Comparison of ENCODE assay signal across 14 cellular contexts in the genomic region with DNA sequence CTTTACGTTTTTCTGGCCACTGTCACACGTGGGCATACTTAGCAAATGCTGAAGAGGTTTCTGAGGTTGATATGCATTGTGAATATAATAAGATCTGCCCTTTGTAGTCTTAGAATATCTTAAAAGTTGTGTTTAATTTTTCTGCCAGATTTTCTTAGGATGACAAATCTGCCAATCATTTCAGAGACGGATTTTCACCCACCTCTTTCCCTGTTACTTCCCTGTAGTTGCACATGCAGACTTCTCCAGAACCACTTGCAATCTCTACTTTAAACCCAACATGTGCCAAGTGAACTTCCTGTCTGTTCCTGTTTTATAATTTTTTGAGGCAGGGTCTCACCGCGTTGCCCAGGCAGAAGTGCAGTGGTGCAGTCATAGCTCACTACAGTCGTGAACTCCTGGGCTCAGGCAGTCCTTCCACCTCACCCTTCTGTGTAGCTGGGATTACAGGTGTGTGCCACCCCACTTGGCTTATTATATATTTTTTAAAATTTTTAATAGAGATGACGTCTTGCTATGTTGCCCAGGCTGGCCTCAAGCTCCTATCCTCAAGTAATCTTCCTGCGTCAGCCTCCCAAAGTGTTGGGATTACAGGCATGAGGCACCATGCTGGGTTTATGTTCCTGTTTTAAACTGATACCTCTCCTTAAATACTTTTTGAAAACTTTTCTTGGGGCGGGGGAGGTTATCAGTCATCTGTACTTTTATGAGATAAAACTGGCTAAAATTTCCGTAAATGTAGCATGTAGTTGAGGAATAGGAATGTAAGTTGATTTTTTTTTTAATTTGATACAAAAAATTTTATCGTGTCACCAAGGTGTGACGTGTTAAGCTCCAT. TPM values are rescaled to one million over a fixed set of nuclear protein-coding genes. Genes with fewer than 3 reads are reported as not detected.
DNase-seq lines count a peak whose midpoint lies in the region; ATAC-seq and TF ChIP-seq lines count a peak whose summit lies in the region.
"Had no signal": no experiment of that assay in that cellular context is flagged by ENCODE, and none has a peak within 500 bp of the region (broad histone marks: within the 10 kb centered on the region; RNA-seq: fewer than 3 reads in every experiment).

No MANE protein-coding gene starts in this region.

- POLR2A ChIA-PET in PC-3 (lab: Charles Lee; ENCODE audit: unreplicated experiment): no interaction called here

- WGBS in esophagus muscularis mucosa: 97% methylated on average over 12 of the region's 12 CpGs
- 91 to 92% methylated on average over 12 of the region's 12 CpGs for WGBS in tibial nerve, 2 donors

- peak overlapping the region; percentile 82; the same call in 1 of the 2 replicates for H3K4me3 ChIP-seq in PC-3 (ENCODE audit: low read length)
- H3K4me3 ChIP-seq in esophagus muscularis mucosa: no peak overlapping the region
- no peak overlapping the region for H3K4me3 ChIP-seq in tibial nerve

- H4K20me1 ChIP-seq in PC-3 (ENCODE audit: low read length): peaks cover 11% of the 10 kb centered on the region; the same call in 1 of the 2 replicates

- H3K79me2 ChIP-seq in PC-3 (ENCODE audit: low read length): peaks cover 73% of the 10 kb centered on the region

- TF ChIP-seq CTCF in PC-3 (conservative IDR thresholded peaks at IDR 0.05; ENCODE audit: low read depth, low read length) (no peak), esophagus muscularis mucosa (IDR thresholded peaks at IDR 0.05) (no peak), progenitor cell of endocrine pancreas (IDR thresholded peaks at IDR 0.05; ENCODE audit: unreplicated experiment) (no peak), tibial nerve (IDR thresholded peaks at IDR 0.05) (no peak)

- H3K27me3 Mint-ChIP-seq in T-helper 1 cell treated with Interleukin-12 subunit alpha and Interleukin-12 subunit beta and Interleukin-4 antibody, amounts not matched to agents 30 μg/mL and 1 μg/mL, for 36 hours (ENCODE audit: low read depth): peaks cover 7% of the 10 kb centered on the region
- peaks cover 4% of the 10 kb centered on the region for H3K27me3 Mint-ChIP-seq in progenitor cell of endocrine pancreas

- peak overlapping the region; percentile 71 for H3K27ac Mint-ChIP-seq in T-helper 1 cell treated with Interleukin-12 subunit alpha and Interleukin-12 subunit beta and Interleukin-4 antibody, amounts not matched to agents 30 μg/mL and 1 μg/mL, for 36 hours
- no peak overlapping the region for H3K27ac Mint-ChIP-seq in progenitor cell of endocrine pancreas

- intact Hi-C loops in PC-3 (cut with micrococcal nuclease): loop anchor here (5.0 kb wide), 1 partner anchor 71 kb away; no protein-coding TSS in a partner anchor
- intact Hi-C loops in esophagus muscularis mucosa (cut with DNase I): loop anchor here (10.0 kb wide), 1 partner anchor 177 kb away; the partner anchor contains the start of gene MRPL18
- intact Hi-C loops in Right ventricle myocardium inferior (cut with DNase I): no loop called here

- no peaks in the 10 kb centered on the region for H3F3A ChIP-seq in PC-3 (ENCODE audit: low read length, unreplicated experiment)

- no peaks in the 10 kb centered on the region for H3K9me3 Mint-ChIP-seq in T-helper 1 cell treated with Interleukin-12 subunit alpha and Interleukin-12 subunit beta and Interleukin-4 antibody, amounts not matched to agents 30 μg/mL and 1 μg/mL, for 36 hours
- H3K9me3 Mint-ChIP-seq in progenitor cell of endocrine pancreas (ENCODE audit: low read depth): no peaks in the 10 kb centered on the region

- no peak for TF ChIP-seq EP300 in esophagus muscularis mucosa (IDR thresholded peaks at IDR 0.05)
- no peak for TF ChIP-seq EP300 in tibial nerve (IDR thresholded peaks at IDR 0.05)

- H3K27me3 ChIP-seq in PC-3 (ENCODE audit: low read length) (no peaks in the 10 kb centered on the region), esophagus muscularis mucosa (no peaks in the 10 kb centered on the region), tibial nerve (no peaks in the 10 kb centered on the region)
- H3K27me3 ChIP-seq: brain microvascular endothelial cell had no signal

- no peaks in the 10 kb centered on the region for H3K9me3 ChIP-seq in PC-3 (ENCODE audit: low read length)
- no peaks in the 10 kb centered on the region for H3K9me3 ChIP-seq in esophagus muscularis mucosa
- no peaks in the 10 kb centered on the region for H3K9me3 ChIP-seq in tibial nerve

- no TSS peak for BruUV-seq in PC-3 (replicated peaks; lab: Mats Ljungman, UMichigan)

- no peak overlapping the region for H3K27ac ChIP-seq in PC-3 (ENCODE audit: low read length)
- H3K27ac ChIP-seq in esophagus muscularis mucosa (replicated peaks in 1 of 4): no peak overlapping the region
- H3K27ac ChIP-seq in tibial nerve: no peak overlapping the region
- H3K27ac ChIP-seq: brain microvascular endothelial cell had no signal

- no peak overlapping the region for H3K9ac ChIP-seq in PC-3 (ENCODE audit: low read length)

- H3K9me2 ChIP-seq in PC-3 (replicated peaks; ENCODE audit: low read length): no peaks in the 10 kb centered on the region

- H3K4me3 Mint-ChIP-seq in T-helper 1 cell treated with Interleukin-12 subunit alpha and Interleukin-12 subunit beta and Interleukin-4 antibody, amounts not matched to agents 30 μg/mL and 1 μg/mL, for 36 hours: peak overlapping the region; percentile 77
- peak overlapping the region; percentile 51 for H3K4me3 Mint-ChIP-seq in progenitor cell of endocrine pancreas (ENCODE audit: low read depth)

- TF ChIP-seq POLR2A in esophagus muscularis mucosa (IDR thresholded peaks at IDR 0.05; ENCODE audit: low read depth): no peak
- no peak for TF ChIP-seq POLR2A in tibial nerve (IDR thresholded peaks at IDR 0.05)

- peak overlapping the region; percentile 94; the same call in 1 of the 2 replicates for H3K4me2 ChIP-seq in PC-3 (ENCODE audit: low read length)

- DNase-seq in T-helper 1 cell (no peak), PC-3 (no peak), esophagus muscularis mucosa (ENCODE audit: extremely low spot score) (peak; percentile 68), progenitor cell of endocrine pancreas (ENCODE audit: low spot score, unreplicated experiment) (no peak), NCI-H526 (lab: John Stamatoyannopoulos, UW) (no peak), tibial nerve (ENCODE audit: low spot score in 2 of 2) (no peak), Right ventricle myocardium inferior (ENCODE audit: missing footprints) (no peak)
- DNase-seq: 8988T; brain microvascular endothelial cell; KBM-7; NCI-H2107; stimulated activated CD4-positive, alpha-beta T cell treated with anti-CD3 and anti-CD28 coated beads, Interleukin-2, amount 100 ng/mL, for 24 hours; stimulated activated naive CD4-positive, alpha-beta T cell treated with Interleukin-2 at 50 U/mL for 16 hours had no signal

- no peak overlapping the region for H2AFZ ChIP-seq in PC-3 (ENCODE audit: low read length)

- H3K4me1 Mint-ChIP-seq in T-helper 1 cell treated with Interleukin-12 subunit alpha and Interleukin-12 subunit beta and Interleukin-4 antibody, amounts not matched to agents 30 μg/mL and 1 μg/mL, for 36 hours (ENCODE audit: low read depth): peaks cover 57% of the 10 kb centered on the region
- peaks cover 47% of the 10 kb centered on the region for H3K4me1 Mint-ChIP-seq in progenitor cell of endocrine pancreas (ENCODE audit: low read depth)

- H3K4me1 ChIP-seq in PC-3 (ENCODE audit: insufficient read depth, low read length): peaks cover 42% of the 10 kb centered on the region
- H3K4me1 ChIP-seq in esophagus muscularis mucosa: peaks cover 50 to 60% (median 54%) of the 10 kb centered on the region in 4 donors
- peaks cover 0 to 55% (median 22%) of the 10 kb centered on the region in 4 donors for H3K4me1 ChIP-seq in tibial nerve

- H3K36me3 ChIP-seq in PC-3 (ENCODE audit: low read depth, low read length) (no peaks in the 10 kb centered on the region), esophagus muscularis mucosa (no peaks in the 10 kb centered on the region), tibial nerve (no peaks in the 10 kb centered on the region)
- H3K36me3 ChIP-seq: brain microvascular endothelial cell had no signal

- CTCF ChIA-PET in PC-3 (lab: Charles Lee): no interaction called here

- ATAC-seq in PC-3 (no peak), Right ventricle myocardium inferior (no peak)

- peaks cover 14% of the 10 kb centered on the region for H3K36me3 Mint-ChIP-seq in T-helper 1 cell treated with Interleukin-12 subunit alpha and Interleukin-12 subunit beta and Interleukin-4 antibody, amounts not matched to agents 30 μg/mL and 1 μg/mL, for 36 hours (ENCODE audit: low read depth)
- no peaks in the 10 kb centered on the region for H3K36me3 Mint-ChIP-seq in progenitor cell of endocrine pancreas (ENCODE audit: insufficient read depth)

RNA-seq across cellular contexts. Expression of gene IGF2R, which starts 2.7 kb away (rescaled TPM):
- 31.5 and 37.2 TPM in 2 replicates for total RNA-seq in PC-3 (2014; rRNA removed)
- total RNA-seq in esophagus muscularis mucosa: 10 to 100 TPM; 43.6 to 75.3 (median 58.4) TPM
- 144 and 147 TPM in 2 replicates for total RNA-seq in progenitor cell of endocrine pancreas
- 10 to 100 TPM; 60.1 to 81.3 (median 68.5) TPM for total RNA-seq in tibial nerve
- 63.1 TPM for total RNA-seq in Right ventricle myocardium inferior
